ENCODE assay signal across 23 cellular contexts in genomic region chr16:12250578-12250977, GRCh38.
A peak's percentile ranks its signal among the peaks of the same experiment; 100 is the strongest.
DNase-seq lines count a peak whose midpoint lies in the region; ATAC-seq, FAIRE-seq and TF ChIP-seq lines count a peak whose summit lies in the region.
"Had no signal": no experiment of that assay in that cellular context is flagged by ENCODE, and none has a peak within 500 bp of the region (broad histone marks: within the 10 kb centered on the region; RNA-seq: fewer than 3 reads in every experiment).

No MANE protein-coding gene starts in this region.

- no peak overlapping the region for H3K9ac ChIP-seq in HepG2 (ENCODE audit: insufficient read depth, low read depth, low read length)
- no peak overlapping the region for H3K9ac ChIP-seq in neuronal stem cell (ENCODE audit: low read depth, low read length, poor library complexity)
- H3K9ac ChIP-seq: BLaER1 treated with 17β-estradiol and CSF1 and Interleukin-3, amounts not matched to agents 10 nM and 100 nM had no signal

- TF ChIP-seq CTCF in HepG2 (CRISPR knock-in tag; IDR thresholded peaks at IDR 0.05) = no peak
- TF ChIP-seq CTCF in right lobe of liver (IDR thresholded peaks at IDR 0.05) = no peak

- no peak for TF ChIP-seq RAD21 in HepG2 (CRISPR knock-in tag; IDR thresholded peaks at IDR 0.05)

- H4K20me1 ChIP-seq in HepG2 (ENCODE audit: insufficient read depth, low read length) = no peaks in the 10 kb centered on the region

- H2AFZ ChIP-seq in HepG2 (ENCODE audit: low read length) = no peak overlapping the region
- H2AFZ ChIP-seq in neuronal stem cell (ENCODE audit: low read length) = no peak overlapping the region

- peak overlapping the region; percentile 36 for H3K18ac ChIP-seq in neuronal stem cell (ENCODE audit: low read length)

- no peak overlapping the region for H4K8ac ChIP-seq in neuronal stem cell (ENCODE audit: low read depth, low read length)

- no peak overlapping the region for H3K27ac Mint-ChIP-seq in immature natural killer cell
- H3K27ac Mint-ChIP-seq: B cell; CD4-positive, alpha-beta T cell; CD8-positive, alpha-beta T cell had no signal

- POLR2A ChIA-PET in HepG2 (lab: Yijun Ruan, JAX) = no interaction called here

- no peak overlapping the region for H3K23ac ChIP-seq in neuronal stem cell (ENCODE audit: low read depth, low read length, poor library complexity)

- in situ Hi-C loops in HepG2 (cut with HindIII; ENCODE audit: extremely low pct_ligation_motif_present, low pct_unique_long_range_greater_than_20kb) = no loop called here

- CTCF ChIA-PET in HepG2 (lab: Yijun Ruan, JAX; ENCODE audit: low intra/inter-chr PET ratio, low total read pairs) = no interaction called here

- H3K4me2 ChIP-seq in HepG2 (ENCODE audit: low read depth, low read length) (no peak overlapping the region), neuronal stem cell (ENCODE audit: insufficient read depth, low read length, poor library complexity, severe bottlenecking) (no peak overlapping the region)
- H3K4me2 ChIP-seq: A549; BLaER1 treated with 17β-estradiol and CSF1 and Interleukin-3, amounts not matched to agents 10 nM and 100 nM had no signal

- no peak for FAIRE-seq in HepG2 (lab: Jason Lieb, UNC)
- FAIRE-seq: A549, D721Med, G401.6, GM12891, GM19239 had no signal

- no peak for TF ChIP-seq POLR2A in HepG2 (IDR thresholded peaks at IDR 0.05; ENCODE audit: insufficient read depth in 1 of 2, low read depth in 2 of 2, low read length in 2 of 2)
- TF ChIP-seq POLR2A in right lobe of liver (IDR thresholded peaks at IDR 0.05) = no peak

- H2BK120ac ChIP-seq in neuronal stem cell (ENCODE audit: low read depth, low read length) = no peak overlapping the region

- no peak overlapping the region for H3K4ac ChIP-seq in neuronal stem cell (ENCODE audit: low read length)

- intact Hi-C loops in HepG2 (cut with micrococcal nuclease; ENCODE audit: unreplicated experiment) = no loop called here
- intact Hi-C loops in right lobe of liver (cut with DNase I) = loop anchor here in 1 of 2 donors (10.0 kb wide), 1 partner anchor 156 kb away; no protein-coding TSS in a partner anchor

- H2BK12ac ChIP-seq in neuronal stem cell (ENCODE audit: low read length) = no peak overlapping the region

- 0 out of 2 replicates have a peak, but pooled peaks cover 8% of the 10 kb centered on the region for H3K4me1 ChIP-seq in HepG2 (ENCODE audit: insufficient read depth, low read length)
- no peaks in the 10 kb centered on the region for H3K4me1 ChIP-seq in right lobe of liver
- H3K4me1 ChIP-seq in neuronal stem cell (ENCODE audit: control insufficient read depth in 2 of 2, insufficient read depth in 1 of 2, low read depth in 1 of 2, low read length in 2 of 2) = peaks cover 18 to 21% of the 10 kb centered on the region in 2 donors
- H3K4me1 ChIP-seq: A549, Caco-2 had no signal

- H2AK5ac ChIP-seq in neuronal stem cell (ENCODE audit: low read depth, low read length) = peak overlapping the region; percentile 5

- H3K36me3 ChIP-seq in HepG2 (replicated peaks in 1 of 2; ENCODE audit: control insufficient read depth in 1 of 2, insufficient read depth in 2 of 2, low read length in 2 of 2) (no peaks in the 10 kb centered on the region), right lobe of liver (no peaks in the 10 kb centered on the region), neuronal stem cell (replicated peaks in 1 of 2; ENCODE audit: control insufficient read depth in 2 of 2, insufficient read depth in 2 of 2, low read length in 2 of 2) (no peaks in the 10 kb centered on the region)
- H3K36me3 ChIP-seq: BLaER1 treated with 17β-estradiol and CSF1 and Interleukin-3, amounts not matched to agents 10 nM and 100 nM had no signal

- no peak overlapping the region for H4K91ac ChIP-seq in neuronal stem cell (ENCODE audit: low read depth, low read length, poor library complexity)

- H3K4me3 ChIP-seq in HepG2 (replicated peaks in 1 of 3; ENCODE audit: insufficient read depth in 1 of 3, low read depth in 2 of 3, low read length in 3 of 3) (no peak overlapping the region), right lobe of liver (no peak overlapping the region), neuronal stem cell (ENCODE audit: low read length in 2 of 2) (no peak overlapping the region)
- H3K4me3 ChIP-seq: A549; BLaER1 treated with 17β-estradiol and CSF1 and Interleukin-3, amounts not matched to agents 10 nM and 100 nM had no signal

- no peaks in the 10 kb centered on the region for H3K79me1 ChIP-seq in neuronal stem cell (ENCODE audit: low read depth, low read length)

- no TSS peak for BruUV-seq in HepG2 (replicated peaks; lab: Mats Ljungman, UMichigan)

- peak overlapping the region; percentile 15 for H2BK15ac ChIP-seq in neuronal stem cell (ENCODE audit: low read length)

- peaks cover 0 to 1% (median 0%) of the 10 kb centered on the region in 3 donors for H3K27me3 Mint-ChIP-seq in immature natural killer cell (ENCODE audit: low read depth in 3 of 3)
- H3K27me3 Mint-ChIP-seq: B cell; CD4-positive, alpha-beta T cell had no signal

- H3K4me3 Mint-ChIP-seq in immature natural killer cell = no peak overlapping the region
- H3K4me3 Mint-ChIP-seq: B cell; CD4-positive, alpha-beta T cell; CD8-positive, alpha-beta T cell had no signal

- no peaks in the 10 kb centered on the region for H3K9me3 Mint-ChIP-seq in immature natural killer cell
- H3K9me3 Mint-ChIP-seq: CD4-positive, alpha-beta T cell; CD8-positive, alpha-beta T cell had no signal

- H3K14ac ChIP-seq in neuronal stem cell (ENCODE audit: low read length) = no peak overlapping the region

- ATAC-seq in HepG2 (peak; percentile 29; the same call in 2 of the 3 replicates), right lobe of liver (no peak)
- ATAC-seq: A549; CD8-positive, alpha-beta T cell had no signal

- 64% methylated on average over 5 of the region's 9 CpGs for WGBS in HepG2 (ENCODE audit: low lambda C conversion rate)
- no CpG with 5 or more reads among the region's 9 CpGs for WGBS in right lobe of liver (ENCODE audit: insufficient coverage, low coverage, low lambda C conversion rate, missing lambda C conversion rate)
- WGBS in neuronal stem cell (ENCODE audit: extremely low coverage in 2 of 2, insufficient read length in 2 of 2, insufficient replicate concordance in 1 of 2), 2 donors = no CpG with 5 or more reads among the region's 9 CpGs

- no peaks in the 10 kb centered on the region for H3K9me3 ChIP-seq in HepG2 (ENCODE audit: low read length)
- no peaks in the 10 kb centered on the region for H3K9me3 ChIP-seq in right lobe of liver
- no peaks in the 10 kb centered on the region for H3K9me3 ChIP-seq in neuronal stem cell (replicated peaks in 1 of 2; ENCODE audit: control insufficient read depth in 2 of 2, insufficient read depth in 1 of 2, low read depth in 1 of 2, low read length in 2 of 2)
- H3K9me3 ChIP-seq: A549; BLaER1 treated with 17β-estradiol and CSF1 and Interleukin-3, amounts not matched to agents 10 nM and 100 nM; Caco-2 had no signal

- H3K27me3 ChIP-seq in HepG2 (ENCODE audit: control insufficient read depth in 1 of 2, insufficient read depth in 2 of 2, low read length in 2 of 2) (no peaks in the 10 kb centered on the region), right lobe of liver (no peaks in the 10 kb centered on the region), neuronal stem cell (ENCODE audit: control insufficient read depth in 3 of 3, insufficient read depth in 3 of 3, low read depth in 1 of 3, low read length in 3 of 3) (peaks cover 0 to 24% (median 0%) of the 10 kb centered on the region in 3 experiments)
- H3K27me3 ChIP-seq: BLaER1 treated with 17β-estradiol and CSF1 and Interleukin-3, amounts not matched to agents 10 nM and 100 nM had no signal

- peak overlapping the region; percentile 19 for H2BK5ac ChIP-seq in neuronal stem cell (ENCODE audit: low read length)

- DNase-seq in HepG2 (ENCODE audit: low spot score) (no peak), right lobe of liver (no peak), mesenteric fat pad (ENCODE audit: low spot score) (peak; percentile 67), neuronal stem cell (ENCODE audit: low spot score) (no peak), SKM-1 (lab: John Stamatoyannopoulos, UW; ENCODE audit: unreplicated experiment) (no peak), occipital lobe (lab: John Stamatoyannopoulos, UW) (no peak), immature natural killer cell (no peak)
- DNase-seq: AML-193; Caco-2; Calu3; CD4-positive, alpha-beta T cell; CD8-positive, alpha-beta T cell; DMS79 treated with DMSO at 0.1 percent for 48 hours; GF-D8 had no signal

- H3K36me3 Mint-ChIP-seq in immature natural killer cell = no peaks in the 10 kb centered on the region
- H3K36me3 Mint-ChIP-seq: CD8-positive, alpha-beta T cell had no signal

- H3K79me2 ChIP-seq in HepG2 (ENCODE audit: insufficient read depth, low read length) = no peaks in the 10 kb centered on the region

- H3K27ac ChIP-seq in HepG2 (ENCODE audit: extremely low read length, insufficient read depth, low read length) = no peak overlapping the region
- H3K27ac ChIP-seq in right lobe of liver = no peak overlapping the region
- no peak overlapping the region for H3K27ac ChIP-seq in neuronal stem cell (replicated peaks; ENCODE audit: low read length)
- H3K27ac ChIP-seq: 22Rv1; A549; BLaER1 treated with 17β-estradiol and CSF1 and Interleukin-3, amounts not matched to agents 10 nM and 100 nM; C4-2B had no signal

- no peaks in the 10 kb centered on the region for H3K4me1 Mint-ChIP-seq in immature natural killer cell

- TF ChIP-seq EP300 in HepG2 (IDR thresholded peaks at IDR 0.05; ENCODE audit: low read depth in 2 of 2, low read length in 2 of 2) (no peak), HepG2 (CRISPR knock-in tag; IDR thresholded peaks at IDR 0.05; ENCODE audit: borderline replicate concordance) (no peak)

TF ChIP-seq in HepG2, 621 proteins besides CTCF, POLR2A, EP300 and RAD21 (continues in another document):
- TF ChIP-seq CAMTA2 (CRISPR knock-in tag; IDR thresholded peaks at IDR 0.05; ENCODE audit: borderline replicate concordance) (no peak), CREM (IDR thresholded peaks at IDR 0.05) (no peak), CREM (CRISPR knock-in tag; IDR thresholded peaks at IDR 0.05) (no peak), MYC (CRISPR knock-in tag; IDR thresholded peaks at IDR 0.05; ENCODE audit: borderline replicate concordance) (no peak)
